Comparison of ENCODE assay signal across 1 cellular context in the genomic region with DNA sequence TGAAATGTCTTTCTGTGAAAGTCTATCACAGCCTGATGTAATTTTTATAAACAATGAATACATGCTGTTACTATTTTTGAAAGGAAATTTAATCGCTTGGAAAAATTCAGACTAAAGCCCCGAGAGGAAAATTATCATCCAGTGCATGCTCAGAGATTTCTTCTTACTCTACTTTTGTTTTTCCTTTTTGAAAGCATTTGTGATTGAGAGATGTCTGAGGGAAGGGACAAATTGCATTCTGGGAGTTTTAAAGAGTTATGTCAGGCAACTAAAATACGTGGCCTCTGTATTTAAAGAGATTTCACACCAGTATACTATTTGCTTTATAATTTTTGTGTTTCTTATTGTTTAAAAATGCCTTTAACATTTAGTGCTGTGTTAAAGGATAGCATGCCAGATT.
TF ChIP-seq lines count a peak whose summit lies in the region.

No MANE protein-coding gene starts in this region.

TF ChIP-seq in GM12878, 131 proteins besides CTCF, POLR2A, EP300 and RAD21 (continued from another document):
- TF ChIP-seq ZNF687 (IDR thresholded peaks at IDR 0.05): peak; percentile 85
